ENCODE assay signal across 2 cellular contexts in the genomic region with DNA sequence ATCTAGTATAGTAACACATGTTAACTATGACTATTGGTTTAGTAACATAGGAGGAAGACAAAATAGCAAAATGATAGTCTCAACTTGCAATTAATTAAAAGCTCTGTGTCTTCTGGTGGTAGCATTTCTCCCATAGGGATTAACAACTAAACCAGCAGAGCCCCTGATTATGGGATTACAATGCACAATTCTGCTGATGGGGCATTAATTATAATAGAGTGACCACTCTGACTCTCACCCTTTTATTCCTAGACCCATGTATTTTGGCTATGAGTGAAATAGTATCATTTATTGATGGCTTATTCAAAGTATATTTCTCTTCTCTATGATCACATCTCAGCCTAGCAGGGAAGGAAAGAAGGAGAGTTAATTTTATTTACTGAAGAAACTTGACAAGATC.
TF ChIP-seq lines count a peak whose summit lies in the region.

No MANE protein-coding gene starts in this region.

TF ChIP-seq in HepG2, 621 proteins besides CTCF, POLR2A, EP300 and RAD21:
- TF ChIP-seq MAFK (conservative IDR thresholded peaks at IDR 0.05 in 1 of 2, IDR thresholded peaks at IDR 0.05 in 1 of 2; ENCODE audit: low read length in 2 of 2) = peak; percentile 75 to 88
- TF ChIP-seq, protein P1, sequence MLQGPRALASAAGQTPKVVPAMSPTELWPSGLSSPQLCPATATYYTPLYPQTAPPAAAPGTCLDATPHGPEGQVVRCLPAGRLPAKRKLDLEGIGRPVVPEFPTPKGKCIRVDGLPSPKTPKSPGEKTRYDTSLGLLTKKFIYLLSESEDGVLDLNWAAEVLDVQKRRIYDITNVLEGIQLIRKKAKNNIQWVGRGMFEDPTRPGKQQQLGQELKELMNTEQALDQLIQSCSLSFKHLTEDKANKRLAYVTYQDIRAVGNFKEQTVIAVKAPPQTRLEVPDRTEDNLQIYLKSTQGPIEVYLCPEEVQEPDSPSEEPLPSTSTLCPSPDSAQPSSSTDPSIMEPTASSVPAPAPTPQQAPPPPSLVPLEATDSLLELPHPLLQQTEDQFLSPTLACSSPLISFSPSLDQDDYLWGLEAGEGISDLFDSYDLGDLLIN (CRISPR knock-in tag; IDR thresholded peaks at IDR 0.05; ENCODE audit: borderline replicate concordance) = no peak
- TF ChIP-seq NPAS2 (CRISPR knock-in tag; IDR thresholded peaks at IDR 0.05; ENCODE audit: borderline replicate concordance) = no peak
- TF ChIP-seq MED1 (CRISPR knock-in tag; IDR thresholded peaks at IDR 0.05) = no peak
- TF ChIP-seq AKAP8 (CRISPR knock-in tag; IDR thresholded peaks at IDR 0.05) = no peak
- TF ChIP-seq ZNF619 (CRISPR knock-in tag; IDR thresholded peaks at IDR 0.05) = no peak
- TF ChIP-seq BCL6 (CRISPR knock-in tag; IDR thresholded peaks at IDR 0.05) = no peak
- no peak for TF ChIP-seq TCF7L2 (IDR thresholded peaks at IDR 0.05; ENCODE audit: low read depth, low read length)
- TF ChIP-seq MAFF (IDR thresholded peaks at IDR 0.05; ENCODE audit: low read depth, low read length) = peak; percentile 79
- TF ChIP-seq ZNF530 (CRISPR knock-in tag; IDR thresholded peaks at IDR 0.05; ENCODE audit: low read depth) = no peak
- TF ChIP-seq ZNF451 (CRISPR knock-in tag; IDR thresholded peaks at IDR 0.05) = no peak
- TF ChIP-seq ZNF282 (IDR thresholded peaks at IDR 0.05; ENCODE audit: partially characterized antibody) = no peak
- TF ChIP-seq, protein P2, sequence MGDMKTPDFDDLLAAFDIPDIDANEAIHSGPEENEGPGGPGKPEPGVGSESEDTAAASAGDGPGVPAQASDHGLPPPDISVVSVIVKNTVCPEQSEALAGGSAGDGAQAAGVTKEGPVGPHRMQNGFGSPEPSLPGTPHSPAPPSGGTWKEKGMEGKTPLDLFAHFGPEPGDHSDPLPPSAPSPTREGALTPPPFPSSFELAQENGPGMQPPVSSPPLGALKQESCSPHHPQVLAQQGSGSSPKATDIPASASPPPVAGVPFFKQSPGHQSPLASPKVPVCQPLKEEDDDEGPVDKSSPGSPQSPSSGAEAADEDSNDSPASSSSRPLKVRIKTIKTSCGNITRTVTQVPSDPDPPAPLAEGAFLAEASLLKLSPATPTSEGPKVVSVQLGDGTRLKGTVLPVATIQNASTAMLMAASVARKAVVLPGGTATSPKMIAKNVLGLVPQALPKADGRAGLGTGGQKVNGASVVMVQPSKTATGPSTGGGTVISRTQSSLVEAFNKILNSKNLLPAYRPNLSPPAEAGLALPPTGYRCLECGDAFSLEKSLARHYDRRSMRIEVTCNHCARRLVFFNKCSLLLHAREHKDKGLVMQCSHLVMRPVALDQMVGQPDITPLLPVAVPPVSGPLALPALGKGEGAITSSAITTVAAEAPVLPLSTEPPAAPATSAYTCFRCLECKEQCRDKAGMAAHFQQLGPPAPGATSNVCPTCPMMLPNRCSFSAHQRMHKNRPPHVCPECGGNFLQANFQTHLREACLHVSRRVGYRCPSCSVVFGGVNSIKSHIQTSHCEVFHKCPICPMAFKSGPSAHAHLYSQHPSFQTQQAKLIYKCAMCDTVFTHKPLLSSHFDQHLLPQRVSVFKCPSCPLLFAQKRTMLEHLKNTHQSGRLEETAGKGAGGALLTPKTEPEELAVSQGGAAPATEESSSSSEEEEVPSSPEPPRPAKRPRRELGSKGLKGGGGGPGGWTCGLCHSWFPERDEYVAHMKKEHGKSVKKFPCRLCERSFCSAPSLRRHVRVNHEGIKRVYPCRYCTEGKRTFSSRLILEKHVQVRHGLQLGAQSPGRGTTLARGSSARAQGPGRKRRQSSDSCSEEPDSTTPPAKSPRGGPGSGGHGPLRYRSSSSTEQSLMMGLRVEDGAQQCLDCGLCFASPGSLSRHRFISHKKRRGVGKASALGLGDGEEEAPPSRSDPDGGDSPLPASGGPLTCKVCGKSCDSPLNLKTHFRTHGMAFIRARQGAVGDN (CRISPR knock-in tag; IDR thresholded peaks at IDR 0.05) = no peak

TF ChIP-seq in H1, 55 proteins besides CTCF, POLR2A, EP300 and RAD21:
- TF ChIP-seq CHD1 (IDR thresholded peaks at IDR 0.05; ENCODE audit: low read depth, low read length) (no peak), MAFK (IDR thresholded peaks at IDR 0.05; ENCODE audit: low read depth, low read length) (peak; percentile 7; the same call in 1 of the 2 replicates)
